Comparison of ENCODE assay signal across 29 cellular contexts in the genomic region with DNA sequence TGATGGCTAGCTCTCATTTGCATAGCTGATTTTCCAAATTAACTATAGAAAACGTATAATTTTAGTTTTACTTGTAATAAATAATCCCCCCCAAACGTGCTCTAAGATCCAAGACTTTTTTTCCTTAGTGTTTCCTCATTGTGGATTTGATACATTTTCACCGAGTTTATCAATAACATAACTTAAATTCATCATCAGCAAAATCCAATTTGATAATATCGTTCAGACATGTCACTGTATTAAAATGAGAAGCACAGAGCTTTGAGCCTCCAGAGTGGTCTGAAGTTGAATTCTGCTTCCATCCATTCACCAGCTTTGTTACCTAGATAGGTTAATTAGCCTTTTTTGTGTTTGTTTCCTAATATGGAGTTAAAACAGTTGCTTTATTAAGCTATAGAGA.
"Had no signal": no experiment of that assay in that cellular context is flagged by ENCODE, and none has a peak within 500 bp of the region (broad histone marks: within the 10 kb centered on the region; RNA-seq: fewer than 3 reads in every experiment).

No MANE protein-coding gene starts in this region.

- DNase-seq: naive thymus-derived CD8-positive, alpha-beta T cell; nephron progenitor cell; nucleus accumbens; pancreas; retina; spleen; stimulated activated CD4-positive, alpha-beta T cell treated with anti-CD3 and anti-CD28 coated beads, Interleukin-12 subunit alpha, Interleukin-12 subunit beta, amount 100 ng/mL, for 4 hours; stimulated activated CD4-positive, alpha-beta T cell treated with anti-CD3 and anti-CD28 coated beads, Interleukin-1b, Interleukin-23, amount 100 ng/mL, for 48 hours; stimulated activated CD4-positive, alpha-beta T cell treated with anti-CD3 and anti-CD28 coated beads, Interleukin-4, amount 100 ng/mL, for 1 hour; stimulated activated CD4-positive, alpha-beta T cell treated with anti-CD3 and anti-CD28 coated beads, Interleukin-4, amount 100 ng/mL, for 4 hours; stimulated activated CD8-positive, alpha-beta memory T cell treated with anti-CD3 and anti-CD28 coated beads, Interleukin-4, amount 100 ng/mL, for 48 hours; stimulated activated naive CD4-positive, alpha-beta T cell; stimulated activated naive CD8-positive, alpha-beta T cell treated with anti-CD3 and anti-CD28 coated beads, Interleukin-15, amount 100 ng/mL, for 72 hours; stimulated activated naive CD8-positive, alpha-beta T cell treated with anti-CD3 and anti-CD28 coated beads, Interleukin-15, Interleukin-2, amounts not matched to agents 100 U/mL and 50 U/mL, for 24 hours; substantia nigra; testis; tibial artery; transverse colon; upper lobe of right lung; uterus had no signal

- H3K27ac ChIP-seq: neutrophil, pancreas, prostate gland, right atrium auricular region, skin epidermis, spleen, suprapubic skin, testis, tibial artery, transverse colon, upper lobe of right lung, uterus had no signal

- H3K4me2 ChIP-seq: smooth muscle cell had no signal

- H3K36me3 ChIP-seq: neutrophil, pancreas, prostate gland, right atrium auricular region, spleen, suprapubic skin, transverse colon, upper lobe of right lung, uterus had no signal

- H3K4me3 ChIP-seq: pancreas, prostate gland, right atrium auricular region, skin epidermis, smooth muscle cell, spleen, suprapubic skin, testis, tibial artery, transverse colon, upper lobe of right lung, uterus had no signal

- ATAC-seq: naive thymus-derived CD8-positive, alpha-beta T cell; natural killer cell treated with Interleukin-12 subunit alpha and Interleukin-12 subunit beta and Interleukin-15 and Interleukin-18, amount 100 ng/mL, for 72 hours; pancreas; sciatic nerve; stimulated activated memory B cell treated with anti-CD40 and anti-IgM and Interleukin-4, amounts not matched to agents 10 μg/mL and 1 μg/mL and 100 μg/mL, for 72 hours; stimulated activated naive CD8-positive, alpha-beta T cell treated with anti-CD3 and anti-CD28 coated beads, Interleukin-15, amount 100 ng/mL, for 72 hours; stimulated activated naive CD8-positive, alpha-beta T cell treated with anti-CD3 and anti-CD28 coated beads, Interleukin-15, Interleukin-2, amounts not matched to agents 100 U/mL and 50 U/mL, for 24 hours; upper lobe of right lung had no signal

- H3K27me3 ChIP-seq: neutrophil, pancreas, right atrium auricular region, spleen, suprapubic skin, testis, tibial artery, transverse colon, upper lobe of right lung, uterus had no signal

- H3K9me3 ChIP-seq: neutrophil, pancreas, prostate gland, right atrium auricular region, spleen, suprapubic skin, testis, tibial artery, transverse colon, upper lobe of right lung, uterus had no signal

- H3K4me1 ChIP-seq: pancreas, prostate gland, right atrium auricular region, spleen, suprapubic skin, testis, transverse colon, upper lobe of right lung, uterus had no signal
